ENCODE assay signal across 11 cellular contexts in the genomic region with DNA sequence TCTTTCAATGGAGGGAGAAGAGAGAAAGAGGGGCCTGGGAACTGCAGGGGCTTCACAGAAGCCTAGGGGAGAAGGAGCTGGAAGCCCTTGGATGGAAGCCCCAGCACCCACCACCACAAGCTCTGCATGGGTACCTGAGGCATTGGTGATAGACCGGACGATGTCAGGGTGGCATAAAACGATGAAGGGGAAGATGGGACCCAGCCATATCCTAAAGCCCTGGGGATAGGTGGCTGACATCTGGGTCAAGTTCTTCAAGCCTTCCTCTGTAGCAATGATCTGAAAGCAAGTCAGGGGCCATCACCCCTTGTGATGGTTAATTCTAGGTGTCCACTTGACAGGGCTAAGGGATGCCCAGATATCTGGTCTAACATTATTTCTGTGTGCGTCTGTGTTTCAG. TPM values are rescaled to one million over a fixed set of nuclear protein-coding genes. Genes with fewer than 3 reads are reported as not detected.
"Had no signal": no experiment of that assay in that cellular context is flagged by ENCODE, and none has a peak within 500 bp of the region (broad histone marks: within the 10 kb centered on the region; RNA-seq: fewer than 3 reads in every experiment).

No MANE protein-coding gene starts in this region.

- H3K27ac ChIP-seq: GM23248, HL-60 had no signal

- H3K4me1 ChIP-seq: HAP-1 had no signal

- ATAC-seq: HCT116, HepG2 had no signal

- DNase-seq: GM23248, GOT3, H7, HFFc6 had no signal

- H3K27ac Mint-ChIP-seq: HFFc6, IgD-negative memory B cell had no signal

- H3K4me3 ChIP-seq: GM23248, HAP-1 had no signal

- H3K9me3 ChIP-seq: HAP-1 had no signal

- H3K4me1 Mint-ChIP-seq: IgD-negative memory B cell had no signal

- H3K36me3 ChIP-seq: HAP-1 had no signal

- H3K4me3 Mint-ChIP-seq: HFFc6, IgD-negative memory B cell had no signal

RNA-seq across cellular contexts. Expression of gene OR10H5, which starts 11.2 kb away (rescaled TPM):
- total RNA-seq: GM23248, H4, H7, HepG2, HFFc6, HT1080 had no signal
- polyA plus RNA-seq: GM23248, HepG2, IgD-negative memory B cell had no signal

RNA-seq across cellular contexts. Expression of gene OR10H3, which starts 38.5 kb away (rescaled TPM):
- total RNA-seq: GM23248, H4, H7, HepG2, HFFc6, HT1080 had no signal
- polyA plus RNA-seq: GM23248, HepG2, IgD-negative memory B cell had no signal

RNA-seq across cellular contexts. Expression of gene OR10H1, which starts 39.2 kb away (rescaled TPM):
- total RNA-seq: GM23248, H4, H7, HepG2, HFFc6, HT1080 had no signal
- polyA plus RNA-seq: GM23248, HepG2, IgD-negative memory B cell had no signal

RNA-seq across cellular contexts. Expression of gene OR10H2, which starts 48.4 kb away (rescaled TPM):
- total RNA-seq: GM23248, H4, H7, HepG2, HFFc6, HT1080 had no signal
- polyA plus RNA-seq: GM23248, HepG2, IgD-negative memory B cell had no signal
